ENCODE assay signal across 27 cellular contexts in the genomic region with DNA sequence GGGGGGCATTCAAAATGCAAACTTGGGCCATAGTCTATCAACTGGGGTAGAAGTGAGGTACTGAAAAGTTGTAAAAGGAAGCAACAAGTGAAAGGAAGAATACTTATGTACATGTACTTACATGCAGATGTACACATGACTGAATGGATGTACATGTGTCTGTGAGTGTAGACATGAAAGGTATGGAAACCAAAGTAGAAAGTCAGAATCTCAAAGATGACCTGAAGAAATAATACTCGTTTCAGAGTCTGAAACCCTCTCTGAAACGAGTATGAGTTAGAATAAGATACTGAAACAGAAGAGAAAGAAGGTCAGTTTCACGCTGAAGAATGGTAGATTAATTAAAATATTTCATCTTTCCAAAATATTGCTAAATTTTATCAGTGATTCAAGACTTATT. TPM values are rescaled to one million over a fixed set of nuclear protein-coding genes. Genes with fewer than 3 reads are reported as not detected.
"Had no signal": no experiment of that assay in that cellular context is flagged by ENCODE, and none has a peak within 500 bp of the region (broad histone marks: within the 10 kb centered on the region; RNA-seq: fewer than 3 reads in every experiment).

No MANE protein-coding gene starts in this region.

- H3K9me3 ChIP-seq: mucosa of descending colon, ovary, right lobe of liver, testis, thyroid gland, upper lobe of left lung, vagina had no signal

- ATAC-seq: left colon; left lung; lower lobe of right lung; mucosa of descending colon; naive thymus-derived CD4-positive, alpha-beta T cell; natural killer cell treated with Interleukin-12 subunit alpha and Interleukin-12 subunit beta and Interleukin-15 and Interleukin-18, amount 100 ng/mL, for 72 hours; right lobe of liver; stimulated activated memory B cell treated with anti-CD40 and anti-IgM and Interleukin-4, amounts not matched to agents 10 μg/mL and 1 μg/mL and 100 μg/mL, for 72 hours; stimulated activated naive CD8-positive, alpha-beta T cell treated with anti-CD3 and anti-CD28 coated beads, Interleukin-15, amount 100 ng/mL, for 72 hours had no signal

- H3K27ac ChIP-seq: left lung, lower lobe of right lung, ovary, right atrium auricular region, right lobe of liver, testis, thyroid gland, transverse colon, upper lobe of left lung, vagina had no signal

- FAIRE-seq: islet of Langerhans, kidney had no signal

- H3K27me3 ChIP-seq: left lung, ovary, right atrium auricular region, right lobe of liver, testis, thyroid gland, transverse colon, upper lobe of left lung, vagina had no signal

- H3K36me3 ChIP-seq: left lung, ovary, right lobe of liver, thyroid gland, transverse colon, upper lobe of left lung had no signal

- H3K4me1 ChIP-seq: left lung, lower lobe of right lung, right atrium auricular region, right lobe of liver, testis, thyroid gland, transverse colon, upper lobe of left lung, vagina had no signal

- DNase-seq: hypothalamus; immature natural killer cell; kidney; left colon; left lung; lower lobe of right lung; midbrain; mucosa of descending colon; naive thymus-derived CD4-positive, alpha-beta T cell; ovary; right lobe of liver; stimulated activated CD4-positive, alpha-beta T cell treated with anti-CD3 and anti-CD28 coated beads, Interleukin-1b, Interleukin-23, amount 100 ng/mL, for 48 hours; stimulated activated CD4-positive, alpha-beta T cell treated with anti-CD3 and anti-CD28 coated beads, Interleukin-2, amount 100 ng/mL, for 48 hours; stimulated activated CD4-positive, alpha-beta T cell treated with anti-CD3 and anti-CD28 coated beads, Interleukin-4, amount 100 ng/mL, for 4 hours; stimulated activated CD8-positive, alpha-beta memory T cell treated with anti-CD3 and anti-CD28 coated beads, Interleukin-4, amount 100 ng/mL, for 48 hours; stimulated activated naive CD4-positive, alpha-beta T cell treated with Interleukin-2 at 50 U/mL for 16 hours; stimulated activated naive CD8-positive, alpha-beta T cell treated with anti-CD3 and anti-CD28 coated beads, Interleukin-15, amount 100 ng/mL, for 72 hours; testis; thyroid gland; transverse colon; upper lobe of left lung had no signal

- H3K4me3 ChIP-seq: left lung, lower lobe of right lung, mucosa of descending colon, ovary, right atrium auricular region, right lobe of liver, smooth muscle cell, testis, thyroid gland, transverse colon, upper lobe of left lung, vagina had no signal

- H3K4me2 ChIP-seq: smooth muscle cell had no signal

RNA-seq across cellular contexts. Expression of a gene that starts 13.9 kb away (rescaled TPM):
- total RNA-seq: naive thymus-derived CD4-positive, alpha-beta T cell; natural killer cell treated with Interleukin-12 subunit alpha and Interleukin-12 subunit beta and Interleukin-15 and Interleukin-18, amount 100 ng/mL, for 72 hours had no signal
- polyA plus RNA-seq: immature natural killer cell; naive thymus-derived CD4-positive, alpha-beta T cell had no signal
